Comparison of ENCODE assay signal across 28 cellular contexts in genomic region chr2:239008004-239008403, GRCh38.
DNase-seq lines count a peak whose midpoint lies in the region; ATAC-seq and TF ChIP-seq lines count a peak whose summit lies in the region.
"Had no signal": no experiment of that assay in that cellular context is flagged by ENCODE, and none has a peak within 500 bp of the region (broad histone marks: within the 10 kb centered on the region; RNA-seq: fewer than 3 reads in every experiment).

No MANE protein-coding gene starts in this region.

- no CpG with 5 or more reads among the region's 12 CpGs for WGBS in H9 (ENCODE audit: extremely low coverage, insufficient read length, low lambda C conversion rate)

- H3K79me2 ChIP-seq in H9 (ENCODE audit: insufficient read depth, low read length): 0 out of 2 replicates have a peak, but pooled peaks cover 1% of the 10 kb centered on the region

- no peak overlapping the region for H2BK120ac ChIP-seq in H9 (ENCODE audit: low read depth, low read length, poor library complexity, severe bottlenecking)

- H3K9ac ChIP-seq in BLaER1: no peak overlapping the region
- no peak overlapping the region for H3K9ac ChIP-seq in H9 (ENCODE audit: extremely low read depth, insufficient read length, low read length)
- H3K9ac ChIP-seq: KMS-11 had no signal

- H4K5ac ChIP-seq in H9 (ENCODE audit: insufficient read length, low read depth, low read length): no peak overlapping the region

- H3K27ac ChIP-seq in BLaER1: no peak overlapping the region
- H3K27ac ChIP-seq in H9 (ENCODE audit: insufficient read length, low read depth, low read length): no peak overlapping the region
- H3K27ac ChIP-seq: C4-2B, KMS-11, PC-9, SJCRH30 had no signal

- H2AK5ac ChIP-seq in H9 (ENCODE audit: insufficient read length, low read length): no peak overlapping the region

- H4K20me1 ChIP-seq in BLaER1 (no peaks in the 10 kb centered on the region), H9 (ENCODE audit: control insufficient read depth, insufficient read depth, insufficient read length) (no peaks in the 10 kb centered on the region)

- H3K36me3 Mint-ChIP-seq in H9 (ENCODE audit: insufficient read depth in 1 of 3, low read depth in 3 of 3): no peaks in the 10 kb centered on the region
- H3K36me3 Mint-ChIP-seq in stimulated activated naive B cell treated with anti-CD40 and anti-IgM and Interleukin-4, amounts not matched to agents 10 μg/mL and 1 μg/mL and 100 μg/mL, for 72 hours: no peaks in the 10 kb centered on the region
- H3K36me3 Mint-ChIP-seq: CD8-positive, alpha-beta T cell had no signal

- peaks cover 39% of the 10 kb centered on the region for H3K27me3 Mint-ChIP-seq in H9 (ENCODE audit: low read depth)
- H3K27me3 Mint-ChIP-seq in stimulated activated naive B cell treated with anti-CD40 and anti-IgM and Interleukin-4, amounts not matched to agents 10 μg/mL and 1 μg/mL and 100 μg/mL, for 72 hours: peaks cover 28 to 31% of the 10 kb centered on the region in 2 donors

- no peak overlapping the region for H3K56ac ChIP-seq in H9 (ENCODE audit: insufficient read length, low read depth, low read length)

- H3K23me2 ChIP-seq in H9 (ENCODE audit: insufficient read length, low read depth, low read length, poor library complexity, severe bottlenecking): no peaks in the 10 kb centered on the region

- no peak overlapping the region for H3K18ac ChIP-seq in H9 (ENCODE audit: insufficient read length, low read depth, low read length)

- TF ChIP-seq CTCF in H9 (conservative IDR thresholded peaks at IDR 0.05): no peak

- H3K4me1 ChIP-seq in BLaER1 (peaks cover 59% of the 10 kb centered on the region), H9 (ENCODE audit: insufficient read depth, low read length) (no peaks in the 10 kb centered on the region)
- H3K4me1 ChIP-seq: Caco-2, SJCRH30 had no signal

- no peak overlapping the region for H2BK15ac ChIP-seq in H9 (ENCODE audit: low read depth, low read length)

- no peak overlapping the region for H2BK5ac ChIP-seq in H9 (ENCODE audit: insufficient read length, low read length)

- no peak overlapping the region for H2AFZ ChIP-seq in H9 (ENCODE audit: low read length)
- H2AFZ ChIP-seq: PC-9 had no signal

- no peak overlapping the region for H3T11ph ChIP-seq in H9 (ENCODE audit: low read length)

- no peak overlapping the region for H2BK12ac ChIP-seq in H9 (ENCODE audit: insufficient read length, low read depth, low read length)

- no peak overlapping the region for H3K4ac ChIP-seq in H9 (ENCODE audit: low read depth, low read length)

- no peak overlapping the region for H3K4me3 Mint-ChIP-seq in H9
- no peak overlapping the region for H3K4me3 Mint-ChIP-seq in stimulated activated naive B cell treated with anti-CD40 and anti-IgM and Interleukin-4, amounts not matched to agents 10 μg/mL and 1 μg/mL and 100 μg/mL, for 72 hours
- H3K4me3 Mint-ChIP-seq: CD8-positive, alpha-beta T cell; IgD-negative memory B cell had no signal

- no peaks in the 10 kb centered on the region for H3K79me1 ChIP-seq in H9 (ENCODE audit: insufficient read depth, low read depth, low read length, poor library complexity, severe bottlenecking)

- H3K4me3 ChIP-seq in BLaER1: no peak overlapping the region
- H3K4me3 ChIP-seq: GM12878, PC-9, SJCRH30 had no signal

- peak overlapping the region; percentile 33 for H3K4me2 ChIP-seq in BLaER1
- no peak overlapping the region for H3K4me2 ChIP-seq in H9 (ENCODE audit: insufficient read depth, insufficient read length, low read length)
- H3K4me2 ChIP-seq: KMS-11, PC-9 had no signal

- H3K23ac ChIP-seq in H9 (ENCODE audit: insufficient read length, low read depth, low read length): no peak overlapping the region

- no peak overlapping the region for H4K91ac ChIP-seq in H9 (ENCODE audit: insufficient read length, low read depth, low read length)

- H4K8ac ChIP-seq in H9 (replicated peaks; ENCODE audit: insufficient read length, low read depth, low read length): no peak overlapping the region

- H3K27me3 ChIP-seq in BLaER1 (no peaks in the 10 kb centered on the region), H9 (ENCODE audit: insufficient read depth, low read length) (no peaks in the 10 kb centered on the region)

- no peak overlapping the region for H2BK20ac ChIP-seq in H9 (ENCODE audit: low read depth, low read length, poor library complexity, severe bottlenecking)

- peaks cover 13% of the 10 kb centered on the region in 2 experiments for H3K4me1 Mint-ChIP-seq in H9
- H3K4me1 Mint-ChIP-seq in stimulated activated naive B cell treated with anti-CD40 and anti-IgM and Interleukin-4, amounts not matched to agents 10 μg/mL and 1 μg/mL and 100 μg/mL, for 72 hours: no peaks in the 10 kb centered on the region

- H3K14ac ChIP-seq in H9 (ENCODE audit: insufficient read depth, low read length): peak overlapping the region; percentile 78; the same call in 1 of the 2 replicates

- DNase-seq in H9: no peak
- DNase-seq in mesenteric fat pad (ENCODE audit: low spot score): peak; percentile 55
- no peak for DNase-seq in stimulated activated naive B cell treated with anti-CD40 and anti-IgM and Interleukin-4, amounts not matched to agents 10 μg/mL and 1 μg/mL and 100 μg/mL, for 72 hours
- DNase-seq in NCI-H128 (lab: John Stamatoyannopoulos, UW; ENCODE audit: unreplicated experiment): no peak
- DNase-seq: AML-193; Caco-2; CD8-positive, alpha-beta T cell; DMS 273 treated with DMSO at 0.1 percent for 48 hours; DMS79; EL; GDM1; NCI-H1048; NCI-H1417 treated with DMSO at 0.1 percent for 48 hours; NCI-H1694 treated with DMSO at 0.1 percent for 48 hours; NCI-H2081; NCI-H2227 treated with DMSO at 0.1 percent for 48 hours; NCI-H526 treated with DMSO at 0.1 percent for 48 hours; PC-9; SJCRH30 had no signal

- ATAC-seq in stimulated activated naive B cell treated with anti-CD40 and anti-IgM and Interleukin-4, amounts not matched to agents 10 μg/mL and 1 μg/mL and 100 μg/mL, for 72 hours (replicated peaks): no peak
- ATAC-seq in GM21381 (IDR thresholded peaks at IDR 0.05; ENCODE audit: unreplicated experiment): no peak
- ATAC-seq in HG03457 (IDR thresholded peaks at IDR 0.05; ENCODE audit: unreplicated experiment): no peak
- ATAC-seq: CD8-positive, alpha-beta T cell; GM12878; Right ventricle myocardium inferior; SK-N-SH treated with all-trans-retinoic acid at 6 μM for 48 hours had no signal

- H3K9me3 ChIP-seq in BLaER1 (no peaks in the 10 kb centered on the region), H9 (ENCODE audit: control insufficient read depth, low read depth, low read length) (no peaks in the 10 kb centered on the region)
- H3K9me3 ChIP-seq: Caco-2, SJCRH30 had no signal

- H3K9me3 Mint-ChIP-seq in H9: no peaks in the 10 kb centered on the region
- no peaks in the 10 kb centered on the region for H3K9me3 Mint-ChIP-seq in stimulated activated naive B cell treated with anti-CD40 and anti-IgM and Interleukin-4, amounts not matched to agents 10 μg/mL and 1 μg/mL and 100 μg/mL, for 72 hours
- H3K9me3 Mint-ChIP-seq: CD8-positive, alpha-beta T cell; IgD-negative memory B cell had no signal

- H3K36me3 ChIP-seq in BLaER1: no peaks in the 10 kb centered on the region
- H3K36me3 ChIP-seq: SJCRH30 had no signal

- no peak overlapping the region; a peak in 1 of 7 replicates for H3K27ac Mint-ChIP-seq in H9
- H3K27ac Mint-ChIP-seq in stimulated activated naive B cell treated with anti-CD40 and anti-IgM and Interleukin-4, amounts not matched to agents 10 μg/mL and 1 μg/mL and 100 μg/mL, for 72 hours: peak overlapping the region; percentile 16
- H3K27ac Mint-ChIP-seq: CD8-positive, alpha-beta T cell; IgD-negative memory B cell had no signal
